ENCODE assay signal across 27 cellular contexts in the genomic region with DNA sequence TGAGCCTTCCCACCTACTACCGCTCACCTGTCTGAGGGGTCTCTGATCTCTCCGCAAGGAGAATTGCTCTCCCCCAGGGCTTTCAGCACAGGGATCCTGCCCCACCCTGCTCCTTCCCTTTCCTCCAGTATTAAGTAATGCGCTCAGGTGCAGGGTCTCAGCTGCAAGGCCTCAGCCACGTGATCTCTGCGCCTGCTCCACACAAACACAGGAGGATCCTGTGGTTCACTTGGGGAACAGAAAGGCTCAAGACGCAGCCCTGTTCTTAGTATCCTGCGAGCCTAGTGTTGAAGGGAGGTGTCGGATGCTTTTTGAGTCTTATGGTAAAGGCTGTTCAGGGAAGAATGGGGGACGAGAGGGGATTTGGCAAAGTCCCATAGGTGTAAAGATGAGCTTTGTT.
"Had no signal": no experiment of that assay in that cellular context is flagged by ENCODE, and none has a peak within 500 bp of the region (broad histone marks: within the 10 kb centered on the region; RNA-seq: fewer than 3 reads in every experiment).

No MANE protein-coding gene starts in this region.

- DNase-seq: activated CD4-positive, alpha-beta memory T cell treated with anti-CD3 and anti-CD28 coated beads, Interleukin-2, amount 10 ng/mL, durations not matched to agents 7 days and 5 days; activated CD4-positive, alpha-beta T cell treated with anti-CD3 and anti-CD28 coated beads, Interleukin-2, amount 10 ng/mL, durations not matched to agents 24 days and 14 days; activated CD8-positive, alpha-beta memory T cell treated with anti-CD3 and anti-CD28 coated beads, Interleukin-2, amount 50 U/mL, for 48 hours; activated gamma-delta T cell; activated naive CD4-positive, alpha-beta T cell treated with anti-CD3 and anti-CD28 coated beads, Interleukin-2, amount 50 U/mL, for 16 hours; activated T-cell treated with anti-CD3 and anti-CD28 coated beads, Interleukin-2, amount 50 U/mL, for 24 hours; amniotic stem cell; central memory CD4-positive, alpha-beta T cell; effector CD4-positive, alpha-beta T cell; foreskin keratinocyte; heart left ventricle; immature natural killer cell; kidney; midbrain; naive thymus-derived CD4-positive, alpha-beta T cell; posterior cingulate gyrus; right cardiac atrium; spleen; stimulated activated CD4-positive, alpha-beta T cell treated with anti-CD3 and anti-CD28 coated beads, Interleukin-2, amount 100 ng/mL, for 48 hours; T-helper 1 cell had no signal

- ATAC-seq: activated CD4-positive, CD25-positive, alpha-beta regulatory T cell treated with anti-CD3 and anti-CD28 coated beads, Interleukin-2, amount 50 U/mL, for 24 hours; foreskin keratinocyte; heart left ventricle; naive thymus-derived CD4-positive, alpha-beta T cell had no signal

- H3K4me1 ChIP-seq: foreskin keratinocyte, heart left ventricle, spleen had no signal

- H3K9me3 ChIP-seq: esophagus muscularis mucosa, heart left ventricle, spleen, tibial nerve had no signal

- H3K27me3 ChIP-seq: esophagus muscularis mucosa, foreskin keratinocyte, heart left ventricle, neural progenitor cell, tibial nerve had no signal

- H3K27ac ChIP-seq: esophagus muscularis mucosa, foreskin keratinocyte, heart left ventricle, neural progenitor cell, spleen, VCaP had no signal

- H3K9ac ChIP-seq: neural progenitor cell had no signal

- H3K4me3 ChIP-seq: esophagus muscularis mucosa, heart left ventricle, neural progenitor cell, spleen, tibial nerve had no signal

- FAIRE-seq: kidney, urothelium cell line had no signal

- H3K4me2 ChIP-seq: neural progenitor cell had no signal

- H3K36me3 Mint-ChIP-seq: immature natural killer cell; naive thymus-derived CD4-positive, alpha-beta T cell; neural progenitor cell had no signal

- H3K36me3 ChIP-seq: esophagus muscularis mucosa, neural progenitor cell, spleen, tibial nerve had no signal

- H2AFZ ChIP-seq: neural progenitor cell had no signal

- H3K4me3 Mint-ChIP-seq: activated CD4-positive, alpha-beta memory T cell treated with anti-CD3 and anti-CD28 coated beads, Interleukin-2, amount 10 ng/mL, durations not matched to agents 7 days and 5 days; activated CD4-positive, alpha-beta T cell treated with anti-CD3 and anti-CD28 coated beads, Interleukin-2, amount 10 ng/mL, durations not matched to agents 24 days and 14 days; activated T-cell treated with anti-CD3 and anti-CD28 coated beads, Interleukin-2, amount 50 U/mL, for 24 hours; immature natural killer cell; naive thymus-derived CD4-positive, alpha-beta T cell; neural progenitor cell; stimulated activated naive CD8-positive, alpha-beta T cell treated with anti-CD3 and anti-CD28 coated beads, Interleukin-15, Interleukin-2, amounts not matched to agents 100 ng/mL and 50 ng/mL, for 24 hours had no signal

- H3K4me1 Mint-ChIP-seq: activated CD4-positive, alpha-beta memory T cell treated with anti-CD3 and anti-CD28 coated beads, Interleukin-2, amount 10 ng/mL, durations not matched to agents 7 days and 5 days; activated CD4-positive, alpha-beta T cell treated with anti-CD3 and anti-CD28 coated beads, Interleukin-2, amount 10 ng/mL, durations not matched to agents 24 days and 14 days; immature natural killer cell; naive thymus-derived CD4-positive, alpha-beta T cell had no signal

- H3K27me3 Mint-ChIP-seq: activated CD4-positive, alpha-beta memory T cell treated with anti-CD3 and anti-CD28 coated beads, Interleukin-2, amount 10 ng/mL, durations not matched to agents 7 days and 5 days; activated CD4-positive, alpha-beta T cell treated with anti-CD3 and anti-CD28 coated beads, Interleukin-2, amount 10 ng/mL, durations not matched to agents 24 days and 14 days; activated T-cell treated with anti-CD3 and anti-CD28 coated beads, Interleukin-2, amount 50 U/mL, for 24 hours; stimulated activated naive CD8-positive, alpha-beta T cell treated with anti-CD3 and anti-CD28 coated beads, Interleukin-15, Interleukin-2, amounts not matched to agents 100 ng/mL and 50 ng/mL, for 24 hours had no signal

- H3K27ac Mint-ChIP-seq: activated CD4-positive, alpha-beta memory T cell treated with anti-CD3 and anti-CD28 coated beads, Interleukin-2, amount 10 ng/mL, durations not matched to agents 7 days and 5 days; activated CD4-positive, alpha-beta T cell treated with anti-CD3 and anti-CD28 coated beads, Interleukin-2, amount 10 ng/mL, durations not matched to agents 24 days and 14 days; activated T-cell treated with anti-CD3 and anti-CD28 coated beads, Interleukin-2, amount 50 U/mL, for 24 hours; immature natural killer cell; naive thymus-derived CD4-positive, alpha-beta T cell; stimulated activated naive CD8-positive, alpha-beta T cell treated with anti-CD3 and anti-CD28 coated beads, Interleukin-15, Interleukin-2, amounts not matched to agents 100 ng/mL and 50 ng/mL, for 24 hours had no signal

- H3K9me3 Mint-ChIP-seq: activated CD4-positive, alpha-beta memory T cell treated with anti-CD3 and anti-CD28 coated beads, Interleukin-2, amount 10 ng/mL, durations not matched to agents 7 days and 5 days; activated CD4-positive, alpha-beta T cell treated with anti-CD3 and anti-CD28 coated beads, Interleukin-2, amount 10 ng/mL, durations not matched to agents 24 days and 14 days; activated T-cell treated with anti-CD3 and anti-CD28 coated beads, Interleukin-2, amount 50 U/mL, for 24 hours; immature natural killer cell; naive thymus-derived CD4-positive, alpha-beta T cell; neural progenitor cell; stimulated activated naive CD8-positive, alpha-beta T cell treated with anti-CD3 and anti-CD28 coated beads, Interleukin-15, Interleukin-2, amounts not matched to agents 100 ng/mL and 50 ng/mL, for 24 hours had no signal
